Comparison of ENCODE assay signal across 8 cellular contexts in the genomic region with DNA sequence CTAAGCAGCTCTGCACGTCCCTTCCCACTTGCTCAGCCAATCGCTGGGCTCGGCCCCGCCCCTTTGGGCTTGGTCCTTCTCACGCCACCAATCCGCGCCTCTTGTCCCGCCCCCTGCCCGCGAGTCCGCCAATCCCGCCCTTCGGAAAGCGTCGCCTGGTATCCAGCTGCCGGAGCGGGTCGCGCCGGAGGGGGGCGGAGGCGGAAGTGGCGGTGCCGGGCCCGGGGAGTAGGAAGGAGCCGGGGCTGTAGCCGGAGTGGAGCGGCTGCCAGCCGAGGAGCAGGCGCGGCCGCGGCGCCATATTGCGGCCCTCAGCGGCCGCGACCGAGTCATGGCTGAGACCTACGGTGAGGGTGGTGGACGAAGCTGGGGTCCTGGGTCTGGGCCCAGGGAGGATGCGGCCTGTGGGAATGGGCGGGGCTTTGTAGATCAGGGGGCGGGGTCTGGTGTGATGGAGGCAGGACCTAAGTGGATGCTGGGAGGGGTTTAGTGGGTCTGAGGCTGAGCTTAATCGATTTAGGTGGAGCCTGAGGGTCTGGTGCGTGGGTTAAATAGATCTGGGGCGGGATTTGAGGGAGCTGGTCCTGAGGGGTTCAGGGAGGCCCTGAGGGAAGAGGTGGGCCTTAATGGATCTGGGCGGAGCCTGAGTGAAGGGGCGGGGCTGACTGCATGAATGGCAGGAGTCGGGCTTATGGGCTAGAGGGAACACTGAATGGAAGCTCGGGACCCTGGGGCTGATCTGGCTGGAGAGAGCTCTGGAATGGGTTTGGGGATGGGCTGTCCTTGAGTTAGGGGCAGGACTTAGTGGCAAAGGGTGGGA. TPM values are rescaled to one million over a fixed set of nuclear protein-coding genes. Genes with fewer than 3 reads are reported as not detected.
A peak's percentile ranks its signal among the peaks of the same experiment; 100 is the strongest.
DNase-seq lines count a peak whose midpoint lies in the region; ATAC-seq and TF ChIP-seq lines count a peak whose summit lies in the region.

A gene with protein sequence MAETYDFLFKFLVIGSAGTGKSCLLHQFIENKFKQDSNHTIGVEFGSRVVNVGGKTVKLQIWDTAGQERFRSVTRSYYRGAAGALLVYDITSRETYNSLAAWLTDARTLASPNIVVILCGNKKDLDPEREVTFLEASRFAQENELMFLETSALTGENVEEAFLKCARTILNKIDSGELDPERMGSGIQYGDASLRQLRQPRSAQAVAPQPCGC (plus strand): TSS at position 203 of the 820 bp plus-strand sequence. CDS start 129 bp downstream, at position 332.

- H3K4me1 ChIP-seq in KMS-11 (ENCODE audit: low read depth, poor library complexity, severe bottlenecking) (peaks cover 12% of the 10 kb centered on the region), Peyer's patch (peaks cover 0 to 15% (median 2%) of the 10 kb centered on the region in 4 donors), muscle layer of duodenum (ENCODE audit: control insufficient read depth in 1 of 2, insufficient read depth in 2 of 2, low read length in 2 of 2) (peaks cover 9 to 14% of the 10 kb centered on the region in 2 donors)

- H3K9me3 ChIP-seq in Peyer's patch (no peaks in the 10 kb centered on the region), muscle layer of duodenum (ENCODE audit: control insufficient read depth in 1 of 2, low read length in 2 of 2) (no peaks in the 10 kb centered on the region)

- H3K4me3 ChIP-seq in KMS-11 (IDR thresholded peaks at IDR 0.05; ENCODE audit: insufficient read depth, low read depth, low read length): peak within 1 kb of the TSS; percentile 58
- H3K4me3 ChIP-seq in Peyer's patch: peak within 1 kb of the TSS; percentile 66 to 92 (median 76)
- peak within 1 kb of the TSS; percentile 62 to 95 for H3K4me3 ChIP-seq in muscle layer of duodenum (ENCODE audit: low read depth in 1 of 2, low read length in 2 of 2)

- H3K36me3 ChIP-seq in KMS-11 (ENCODE audit: insufficient read depth) (no peaks in the 10 kb centered on the region), Peyer's patch (peaks cover 0 to 5% (median 0%) of the 10 kb centered on the region in 3 donors), muscle layer of duodenum (ENCODE audit: control insufficient read depth in 1 of 2, insufficient read depth in 2 of 2, low read length in 2 of 2) (peaks cover 0 to 3% of the 10 kb centered on the region in 2 donors)

- peak within 1 kb of the TSS; percentile 67 for H2AFZ ChIP-seq in KMS-11 (ENCODE audit: low read depth)

- H3K27ac ChIP-seq in KMS-11: peak within 1 kb of the TSS; percentile 86
- H3K27ac ChIP-seq in Peyer's patch: peak within 1 kb of the TSS; percentile 93 to 99 (median 98)
- H3K27ac ChIP-seq in muscle layer of duodenum (ENCODE audit: low read length): peak within 1 kb of the TSS; percentile 99

- TF ChIP-seq POLR2A in Peyer's patch (IDR thresholded peaks at IDR 0.05): peak; percentile 72 to 82

- H3K27me3 ChIP-seq in KMS-11 (ENCODE audit: insufficient read depth, low read depth): peaks cover 25% of the 10 kb centered on the region
- H3K27me3 ChIP-seq in Peyer's patch: no peaks in the 10 kb centered on the region
- H3K27me3 ChIP-seq in muscle layer of duodenum (ENCODE audit: low read depth, low read length): no peaks in the 10 kb centered on the region

- TF ChIP-seq CTCF in KMS-11 (conservative IDR thresholded peaks at IDR 0.05; ENCODE audit: low read depth, low read length): no peak
- peak in 2 of 6 experiments; percentile 28 to 41 for TF ChIP-seq CTCF in Peyer's patch (IDR thresholded peaks at IDR 0.05)

- peak within 1 kb of the TSS; percentile 98 for H3K4me2 ChIP-seq in KMS-11

- H3K79me2 ChIP-seq in KMS-11 (ENCODE audit: insufficient read depth, low read depth): no peaks in the 10 kb centered on the region

- peak; percentile 65 for ATAC-seq in GM21737 (IDR thresholded peaks at IDR 0.05; ENCODE audit: unreplicated experiment)
- peak; percentile 96 for ATAC-seq in esophagus mucosa

- peak within 1 kb of the TSS; percentile 57; the same call in 1 of the 2 replicates for H3K9ac ChIP-seq in KMS-11

- H4K20me1 ChIP-seq in KMS-11 (ENCODE audit: insufficient read depth): no peaks in the 10 kb centered on the region

- DNase-seq in DMS53 treated with DMSO at 0.1 percent for 48 hours (lab: John Stamatoyannopoulos, UW; ENCODE audit: unreplicated experiment): peak; percentile 99
- DNase-seq in Peyer's patch: peak; percentile 100
- DNase-seq in activated T-cell treated with anti-CD3 and anti-CD28 coated beads, Interleukin-2, amount 50 U/mL, for 48 hours: peak; percentile 100
- DNase-seq in stimulated activated CD8-positive, alpha-beta memory T cell treated with anti-CD3 and anti-CD28 coated beads, Interleukin-7, amount 100 ng/mL, for 4 hours (ENCODE audit: low read depth in 2 of 2): peak; percentile 99 to 100

RNA-seq across cellular contexts. Expression of the gene that starts here (rescaled TPM):
- 10 to 100 TPM; 14.9 to 71.2 (median 51.3) TPM for total RNA-seq in Peyer's patch
- total RNA-seq in esophagus mucosa: 17.8 TPM

Comparison
In these comparisons a context has a peak if more than half of its experiments do, and no peak if none do; other contexts are left out.
1. Peak in every context shown above with its lines: DNase-seq, ATAC-seq, H3K4me3 ChIP-seq and H3K27ac ChIP-seq.